ENCODE assay signal across 36 cellular contexts in genomic region chr3:109328202-109328601, GRCh38. TPM values are rescaled to one million over a fixed set of nuclear protein-coding genes. Genes with fewer than 3 reads are reported as not detected.
"Had no signal": no experiment of that assay in that cellular context is flagged by ENCODE, and none has a peak within 500 bp of the region (broad histone marks: within the 10 kb centered on the region; RNA-seq: fewer than 3 reads in every experiment).

No MANE protein-coding gene starts in this region.

- H3K9me3 Mint-ChIP-seq: naive B cell; naive thymus-derived CD8-positive, alpha-beta T cell; neural progenitor cell; stimulated activated memory B cell treated with anti-CD40 and anti-IgM and Interleukin-4, amounts not matched to agents 10 μg/mL and 1 μg/mL and 100 μg/mL, for 72 hours; type B pancreatic cell had no signal

- H3K27me3 ChIP-seq: neural progenitor cell, ovary, stomach, suprapubic skin, testis, tibial artery, transverse colon, upper lobe of right lung, uterus had no signal

- H3K4me1 Mint-ChIP-seq: naive thymus-derived CD8-positive, alpha-beta T cell; stimulated activated memory B cell treated with anti-CD40 and anti-IgM and Interleukin-4, amounts not matched to agents 10 μg/mL and 1 μg/mL and 100 μg/mL, for 72 hours had no signal

- H3K9me3 ChIP-seq: ovary, psoas muscle, spleen, stomach, suprapubic skin, testis, tibial artery, transverse colon, upper lobe of right lung, uterus had no signal

- H3K79me2 ChIP-seq: parathyroid adenoma had no signal

- H3K4me1 ChIP-seq: parathyroid adenoma, psoas muscle, spleen, stomach, suprapubic skin, testis, tibial artery, transverse colon, upper lobe of right lung, uterus had no signal

- H3K27ac Mint-ChIP-seq: natural killer cell treated with Interleukin-12 subunit alpha and Interleukin-12 subunit beta and Interleukin-15 and Interleukin-18, amount 100 ng/mL, for 72 hours; neural progenitor cell; progenitor cell of endocrine pancreas; stimulated activated memory B cell treated with anti-CD40 and anti-IgM and Interleukin-4, amounts not matched to agents 10 μg/mL and 1 μg/mL and 100 μg/mL, for 72 hours; type B pancreatic cell had no signal

- H3K4me3 Mint-ChIP-seq: naive B cell; naive thymus-derived CD8-positive, alpha-beta T cell; natural killer cell treated with Interleukin-12 subunit alpha and Interleukin-12 subunit beta and Interleukin-15 and Interleukin-18, amount 100 ng/mL, for 72 hours; neural progenitor cell; stimulated activated memory B cell treated with anti-CD40 and anti-IgM and Interleukin-4, amounts not matched to agents 10 μg/mL and 1 μg/mL and 100 μg/mL, for 72 hours; type B pancreatic cell had no signal

- H3K4me2 ChIP-seq: neural progenitor cell, smooth muscle cell had no signal

- H2AFZ ChIP-seq: neural progenitor cell, parathyroid adenoma had no signal

- H3K4me3 ChIP-seq: neural progenitor cell, ovary, psoas muscle, skin epidermis, smooth muscle cell, spleen, stomach, suprapubic skin, testis, tibial artery, transverse colon, upper lobe of right lung, uterus had no signal

- H3K27ac ChIP-seq: neural progenitor cell, ovary, parathyroid adenoma, psoas muscle, skin epidermis, spleen, stomach, suprapubic skin, testis, tibial artery, transverse colon, upper lobe of right lung, uterus had no signal

- H3K36me3 Mint-ChIP-seq: naive B cell; naive thymus-derived CD8-positive, alpha-beta T cell; natural killer cell treated with Interleukin-12 subunit alpha and Interleukin-12 subunit beta and Interleukin-15 and Interleukin-18, amount 100 ng/mL, for 72 hours; stimulated activated memory B cell treated with anti-CD40 and anti-IgM and Interleukin-4, amounts not matched to agents 10 μg/mL and 1 μg/mL and 100 μg/mL, for 72 hours; type B pancreatic cell had no signal

- ATAC-seq: naive thymus-derived CD8-positive, alpha-beta T cell; natural killer cell treated with Interleukin-12 subunit alpha and Interleukin-12 subunit beta and Interleukin-15 and Interleukin-18, amount 100 ng/mL, for 72 hours; psoas muscle; right cardiac atrium; sciatic nerve; stimulated activated memory B cell treated with anti-CD40 and anti-IgM and Interleukin-4, amounts not matched to agents 10 μg/mL and 1 μg/mL and 100 μg/mL, for 72 hours; stimulated activated naive CD8-positive, alpha-beta T cell treated with anti-CD3 and anti-CD28 coated beads, Interleukin-15, Interleukin-2, amounts not matched to agents 100 U/mL and 50 U/mL, for 24 hours; upper lobe of right lung had no signal

- DNase-seq: naive B cell; naive thymus-derived CD8-positive, alpha-beta T cell; occipital lobe; ovary; posterior cingulate gyrus; psoas muscle; right cardiac atrium; spleen; stimulated activated CD4-positive, alpha-beta T cell treated with anti-CD3 and anti-CD28 coated beads, Interleukin-12 subunit alpha, Interleukin-12 subunit beta, amount 100 ng/mL, for 4 hours; stimulated activated CD4-positive, alpha-beta T cell treated with anti-CD3 and anti-CD28 coated beads, Interleukin-1b, Interleukin-23, amount 100 ng/mL, for 48 hours; stimulated activated CD4-positive, alpha-beta T cell treated with anti-CD3 and anti-CD28 coated beads, Interleukin-4, amount 100 ng/mL, for 1 hour; stimulated activated CD4-positive, alpha-beta T cell treated with anti-CD3 and anti-CD28 coated beads, Interleukin-4, amount 100 ng/mL, for 4 hours; stimulated activated CD8-positive, alpha-beta memory T cell treated with anti-CD3 and anti-CD28 coated beads, Interleukin-4, amount 100 ng/mL, for 48 hours; stimulated activated naive CD4-positive, alpha-beta T cell; stimulated activated naive CD8-positive, alpha-beta T cell treated with anti-CD3 and anti-CD28 coated beads, Interleukin-15, Interleukin-2, amounts not matched to agents 100 U/mL and 50 U/mL, for 24 hours; stomach; testis; tibial artery; transverse colon; upper lobe of right lung; uterus had no signal

- H3K9ac ChIP-seq: neural progenitor cell, parathyroid adenoma had no signal

- H3K36me3 ChIP-seq: ovary, spleen, stomach, suprapubic skin, tibial artery, transverse colon, upper lobe of right lung, uterus had no signal

- H3K27me3 Mint-ChIP-seq: naive B cell; naive thymus-derived CD8-positive, alpha-beta T cell; natural killer cell treated with Interleukin-12 subunit alpha and Interleukin-12 subunit beta and Interleukin-15 and Interleukin-18, amount 100 ng/mL, for 72 hours; progenitor cell of endocrine pancreas; stimulated activated memory B cell treated with anti-CD40 and anti-IgM and Interleukin-4, amounts not matched to agents 10 μg/mL and 1 μg/mL and 100 μg/mL, for 72 hours; type B pancreatic cell had no signal

RNA-seq across cellular contexts. Expression of gene DPPA4, which starts 9.1 kb away (rescaled TPM):
- total RNA-seq: osteoblast, psoas muscle, renal cortical epithelial cell, sciatic nerve, subcutaneous adipose tissue, suprapubic skin, transverse colon, upper lobe of right lung had no signal
- polyA plus RNA-seq: psoas muscle, right cardiac atrium, stomach, urinary bladder had no signal

RNA-seq across cellular contexts. Expression of gene DPPA2, which starts 11.9 kb away (rescaled TPM):
- total RNA-seq: naive thymus-derived CD8-positive, alpha-beta T cell; natural killer cell treated with Interleukin-12 subunit alpha and Interleukin-12 subunit beta and Interleukin-15 and Interleukin-18, amount 100 ng/mL, for 72 hours; occipital lobe; osteoblast; ovary; psoas muscle; right cardiac atrium; sciatic nerve; spleen; stomach; subcutaneous adipose tissue; suprapubic skin; transverse colon; upper lobe of right lung; urinary bladder; uterus had no signal
- polyA plus RNA-seq: naive thymus-derived CD8-positive, alpha-beta T cell; neural cell; ovary; psoas muscle; right cardiac atrium; spleen; stomach; urinary bladder had no signal
